ENCODE assay signal across 1 cellular context in the genomic region with DNA sequence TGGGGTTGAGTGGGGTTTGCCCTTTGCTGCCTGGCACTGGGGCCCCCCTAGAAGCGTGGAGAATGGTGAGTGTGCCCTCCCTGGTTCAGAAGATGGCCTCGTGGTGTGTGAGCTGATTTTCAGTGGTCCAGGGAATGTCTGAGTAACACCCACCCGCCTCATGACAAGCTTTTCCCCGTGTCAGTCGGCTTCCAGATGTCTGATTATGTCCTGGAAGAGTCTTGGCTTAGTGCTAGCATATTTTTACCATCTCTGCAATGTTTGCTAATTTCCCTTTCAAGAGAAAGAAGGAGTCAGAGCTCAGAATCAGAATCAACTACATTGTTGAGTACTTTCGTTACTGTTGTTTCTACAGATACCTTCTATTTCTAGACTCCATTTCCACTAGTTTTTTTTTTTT.
TF ChIP-seq lines count a peak whose summit lies in the region.

No MANE protein-coding gene starts in this region.

TF ChIP-seq in IMR-90, 13 proteins besides CTCF, POLR2A, EP300 and RAD21 (continued from another document):
- TF ChIP-seq, protein P1, sequence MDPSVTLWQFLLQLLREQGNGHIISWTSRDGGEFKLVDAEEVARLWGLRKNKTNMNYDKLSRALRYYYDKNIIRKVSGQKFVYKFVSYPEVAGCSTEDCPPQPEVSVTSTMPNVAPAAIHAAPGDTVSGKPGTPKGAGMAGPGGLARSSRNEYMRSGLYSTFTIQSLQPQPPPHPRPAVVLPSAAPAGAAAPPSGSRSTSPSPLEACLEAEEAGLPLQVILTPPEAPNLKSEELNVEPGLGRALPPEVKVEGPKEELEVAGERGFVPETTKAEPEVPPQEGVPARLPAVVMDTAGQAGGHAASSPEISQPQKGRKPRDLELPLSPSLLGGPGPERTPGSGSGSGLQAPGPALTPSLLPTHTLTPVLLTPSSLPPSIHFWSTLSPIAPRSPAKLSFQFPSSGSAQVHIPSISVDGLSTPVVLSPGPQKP (IDR thresholded peaks at IDR 0.05; ENCODE audit: borderline replicate concordance, low read depth, low read length) = no peak
- no peak for TF ChIP-seq CHD1 (IDR thresholded peaks at IDR 0.05; ENCODE audit: low read depth, low read length)
- TF ChIP-seq MAFK (IDR thresholded peaks at IDR 0.05; ENCODE audit: low read depth, low read length) = no peak
- TF ChIP-seq FOS (IDR thresholded peaks at IDR 0.05; ENCODE audit: low read depth, low read length) = no peak
- TF ChIP-seq SMC3 (IDR thresholded peaks at IDR 0.05; ENCODE audit: low read depth, low read length) = no peak
- no peak for TF ChIP-seq BHLHE40 (IDR thresholded peaks at IDR 0.05; ENCODE audit: low read depth, low read length)
- TF ChIP-seq CEBPB (IDR thresholded peaks at IDR 0.05; ENCODE audit: low read depth, low read length) = no peak
- TF ChIP-seq MXI1 (IDR thresholded peaks at IDR 0.05; ENCODE audit: borderline replicate concordance, low read depth, low read length) = no peak
